8 cellular contexts compared by ENCODE assay signal in the genomic region with DNA sequence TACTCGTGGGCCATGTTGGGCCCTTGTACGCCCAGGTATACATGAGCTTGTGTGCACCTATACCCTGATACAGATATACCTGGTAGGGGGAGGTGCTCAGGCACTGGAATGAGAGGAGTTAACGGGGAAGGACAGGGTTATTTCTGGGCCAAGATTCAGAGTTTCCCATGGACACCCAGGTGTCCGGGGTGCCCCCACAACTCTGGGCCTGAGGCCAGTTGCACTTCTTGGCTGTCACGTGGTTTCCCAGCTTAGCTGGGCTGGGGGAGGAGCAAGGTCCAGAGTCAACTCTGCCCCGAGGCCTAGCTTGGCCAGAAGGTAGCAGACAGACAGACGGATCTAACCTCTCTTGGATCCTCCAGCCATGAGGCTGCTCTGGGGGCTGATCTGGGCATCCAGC. TPM values are rescaled to one million over a fixed set of nuclear protein-coding genes. Genes with fewer than 3 reads are reported as not detected.
DNase-seq lines count a peak whose midpoint lies in the region; ATAC-seq, FAIRE-seq and TF ChIP-seq lines count a peak whose summit lies in the region.
"Not testable (repeated sequence)": the region's sequence is repeated elsewhere in the genome, so short reads cannot be mapped to it uniquely, and the experiment has no call there.

TSS of gene C4A (plus strand) at position 314 of the 400 bp plus-strand sequence. CDS start at position 365, 51 bp downstream.

- H4K8ac ChIP-seq in IMR-90 (ENCODE audit: low read depth in 2 of 2, low read length in 2 of 2): not testable (repeated sequence)

- not testable (repeated sequence) for TF ChIP-seq POLR2A in IMR-90 (IDR thresholded peaks at IDR 0.05; ENCODE audit: low read depth, low read length); breast epithelium (IDR thresholded peaks at IDR 0.05); testis (IDR thresholded peaks at IDR 0.05); vagina (IDR thresholded peaks at IDR 0.05)

- H3K27me3 Mint-ChIP-seq in mesothelial cell of epicardium (ENCODE audit: low read depth): not testable (repeated sequence)

- FAIRE-seq in kidney (lab: Jason Lieb, UNC): not testable (repeated sequence)

- not testable (repeated sequence) for H2BK5ac ChIP-seq in IMR-90 (ENCODE audit: low read depth, low read length, poor library complexity, severe bottlenecking)

- H3K23ac ChIP-seq in IMR-90 (ENCODE audit: low read depth, low read length): not testable (repeated sequence)

- DNase-seq in IMR-90; breast epithelium (ENCODE audit: low spot score in 2 of 2); Right ventricle myocardium superior; kidney; mesothelial cell of epicardium (ENCODE audit: low spot score in 2 of 2, unreplicated experiment in 2 of 2); psoas muscle; testis; vagina (ENCODE audit: extremely low spot score in 2 of 2): not testable (repeated sequence)

- H3K14ac ChIP-seq in IMR-90 (replicated peaks; ENCODE audit: low read depth, low read length): not testable (repeated sequence)

- H2BK15ac ChIP-seq in IMR-90 (ENCODE audit: low read depth, low read length): not testable (repeated sequence)

- CTCF ChIA-PET in IMR-90 (lab: Yijun Ruan, JAX): not testable (repeated sequence)

- not testable (repeated sequence) for H4K91ac ChIP-seq in IMR-90 (ENCODE audit: insufficient read depth, low read depth, low read length)

- intact Hi-C loops in IMR-90 (cut with micrococcal nuclease); breast epithelium (cut with DNase I; ENCODE audit: low total_unique reads); Right ventricle myocardium superior (cut with DNase I); kidney (cut with DNase I); psoas muscle (cut with DNase I); testis (cut with DNase I; ENCODE audit: low total_unique reads); vagina (cut with DNase I): not testable (repeated sequence)

- H3K9me1 ChIP-seq in IMR-90 (ENCODE audit: insufficient read depth, low read length): not testable (repeated sequence)

- H4K5ac ChIP-seq in IMR-90 (ENCODE audit: low read depth, low read length): not testable (repeated sequence)

- not testable (repeated sequence) for H3K27ac Mint-ChIP-seq in mesothelial cell of epicardium

- not testable (repeated sequence) for H3K4me1 Mint-ChIP-seq in mesothelial cell of epicardium

- not testable (repeated sequence) for TF ChIP-seq CTCF in IMR-90 (conservative IDR thresholded peaks at IDR 0.05; ENCODE audit: low read depth, low read length); breast epithelium (IDR thresholded peaks at IDR 0.05); kidney (IDR thresholded peaks at IDR 0.05; ENCODE audit: borderline replicate concordance, extremely low read depth, insufficient read depth); mesothelial cell of epicardium (IDR thresholded peaks at IDR 0.05; ENCODE audit: unreplicated experiment); psoas muscle (IDR thresholded peaks at IDR 0.05); testis (IDR thresholded peaks at IDR 0.05); vagina (IDR thresholded peaks at IDR 0.05)

- H3K4ac ChIP-seq in IMR-90 (ENCODE audit: low read depth, low read length): not testable (repeated sequence)

- not testable (repeated sequence) for H3K4me3 Mint-ChIP-seq in mesothelial cell of epicardium

- not testable (repeated sequence) for H3K27me3 ChIP-seq in IMR-90 (ENCODE audit: control insufficient read depth, insufficient read depth, low read length); breast epithelium; psoas muscle (ENCODE audit: insufficient read depth in 3 of 3, low read length in 2 of 3); testis; vagina

- in situ Hi-C loops in IMR-90 (cut with MboI; ENCODE audit: low sequenced_read_pairs): not testable (repeated sequence)

- not testable (repeated sequence) for H3K4me1 ChIP-seq in IMR-90 (ENCODE audit: control insufficient read depth, insufficient read depth, low read length); breast epithelium; kidney (ENCODE audit: control insufficient read depth in 1 of 2, insufficient read depth in 1 of 2, low read depth in 1 of 2, low read length in 2 of 2); psoas muscle; testis; vagina

- H3K9ac ChIP-seq in IMR-90 (ENCODE audit: low read depth, low read length); kidney (ENCODE audit: low read length in 2 of 2): not testable (repeated sequence)

- H3K27ac ChIP-seq in IMR-90 (ENCODE audit: insufficient read depth, low read length); breast epithelium; kidney (ENCODE audit: low read depth in 2 of 2, low read length in 2 of 2); psoas muscle; testis; vagina: not testable (repeated sequence)

- H3K4me2 ChIP-seq in IMR-90 (ENCODE audit: low read depth, low read length): not testable (repeated sequence)

- dilution Hi-C loops in IMR-90 (cut with HindIII; ENCODE audit: low sequenced_read_pairs, unreplicated experiment): not testable (repeated sequence)

- not testable (repeated sequence) for H3K9me3 Mint-ChIP-seq in mesothelial cell of epicardium

- not testable (repeated sequence) for BruUV-seq in IMR-90 (replicated peaks; lab: Mats Ljungman, UMichigan)

- H3K36me3 ChIP-seq in IMR-90 (ENCODE audit: control insufficient read depth, insufficient read depth, low read length); breast epithelium; kidney (ENCODE audit: control insufficient read depth in 1 of 2, insufficient read depth in 2 of 2, low read length in 2 of 2); testis (ENCODE audit: low read depth, missing control alignments); vagina: not testable (repeated sequence)
- H3K36me3 ChIP-seq in psoas muscle (ENCODE audit: insufficient read depth in 1 of 2, low read depth in 1 of 2): peaks cover 0 to 13% of the 10 kb centered on the region in 2 donors

- POLR2A ChIA-PET in IMR-90 (lab: Charles Lee; ENCODE audit: unreplicated experiment): not testable (repeated sequence)

- not testable (repeated sequence) for H3K9me3 ChIP-seq in IMR-90 (ENCODE audit: control insufficient read depth, insufficient read depth, low read length); breast epithelium; kidney (ENCODE audit: control insufficient read depth in 1 of 2, low read length in 2 of 2); psoas muscle; testis; vagina

- not testable (repeated sequence) for H2BK20ac ChIP-seq in IMR-90 (ENCODE audit: low read depth, low read length)

- ATAC-seq in IMR-90 (ENCODE audit: low read depth) (peak; percentile 48; the same call in 1 of the 2 replicates), Right ventricle myocardium superior (ENCODE audit: poor library complexity) (peak; percentile 87), psoas muscle (peak; percentile 39 to 48 (median 43))

- no CpG with 5 or more reads among the region's 7 CpGs for WGBS in IMR-90 (ENCODE audit: extremely low coverage in 2 of 2, insufficient read length in 1 of 2), 2 experiments
- no CpG with 5 or more reads among the region's 7 CpGs for WGBS in psoas muscle, 3 donors
- no CpG with 5 or more reads among the region's 7 CpGs for WGBS in testis, 2 donors

- not testable (repeated sequence) for H3K79me1 ChIP-seq in IMR-90 (ENCODE audit: low read depth in 1 of 2, low read length in 2 of 2)

- not testable (repeated sequence) for H3K56ac ChIP-seq in IMR-90 (ENCODE audit: extremely low read depth, insufficient read depth, low read length)

- H4K20me1 ChIP-seq in IMR-90 (ENCODE audit: insufficient read depth, low read length): not testable (repeated sequence)

- not testable (repeated sequence) for H2AK9ac ChIP-seq in IMR-90 (replicated peaks; ENCODE audit: low read depth, low read length, poor library complexity)

- H2AFZ ChIP-seq in IMR-90 (replicated peaks; ENCODE audit: low read length, poor library complexity): not testable (repeated sequence)

- not testable (repeated sequence) for H3K36me3 Mint-ChIP-seq in mesothelial cell of epicardium

- not testable (repeated sequence) for H3K4me3 ChIP-seq in IMR-90 (ENCODE audit: insufficient read depth, low read depth, low read length); breast epithelium; kidney (ENCODE audit: low read length in 2 of 2); psoas muscle; testis; vagina

- H3K18ac ChIP-seq in IMR-90 (ENCODE audit: low read depth, low read length): not testable (repeated sequence)

- not testable (repeated sequence) for TF ChIP-seq RAD21 in IMR-90 (IDR thresholded peaks at IDR 0.05; ENCODE audit: low read length)

- not testable (repeated sequence) for H2AK5ac ChIP-seq in IMR-90 (ENCODE audit: low read depth, low read length)

- not testable (repeated sequence) for H2BK120ac ChIP-seq in IMR-90 (ENCODE audit: low read depth, low read length)

RNA-seq across cellular contexts. Expression of gene C4A, which starts in this region (rescaled TPM):
- 0.83 and 0.90 TPM in 2 replicates for total RNA-seq in IMR-90 (2012; rRNA removed)
- polyA plus RNA-seq in IMR-90 (2012; rRNA removed): 3.6 and 3.8 TPM in 2 replicates
- 2.2 and 4.6 TPM in 2 replicates for polyA plus RNA-seq in IMR-90 (2012; cell fraction: cytosol; rRNA removed)
- 29.7 and 54.7 TPM in 2 replicates for polyA plus RNA-seq in IMR-90 (2012; cell fraction: nucleus; rRNA removed; ENCODE audit: low replicate concordance)
- 100 to 1,000 TPM in 2 of 3 donors, 1 to 10 TPM in 1; 7.2 to 275 (median 230) TPM for total RNA-seq in breast epithelium
- total RNA-seq in Right ventricle myocardium superior: 61.5 TPM
- total RNA-seq in kidney: 250 TPM
- polyA plus RNA-seq in kidney (ENCODE audit: insufficient read depth, low read depth, low replicate concordance): 521 TPM
- total RNA-seq in mesothelial cell of epicardium: 12.0 to 15.3 TPM (median 12.3 TPM) in 3 replicates
- 10 to 100 TPM in 3 of 4 donors, 1 to 10 TPM in 1; 5.6 to 13.2 (median 10.9) TPM for total RNA-seq in psoas muscle
- polyA plus RNA-seq in psoas muscle: 1 to 10 TPM; 3.0 to 3.2 (median 3.1) TPM
- 100 to 1,000 TPM in 1 of 2 donors, 10 to 100 TPM in 1; 24.6 to 123 TPM for total RNA-seq in testis
- polyA plus RNA-seq in testis (ENCODE audit: insufficient read depth, low read depth, low replicate concordance): 114 TPM
- 31.4 TPM for total RNA-seq in vagina
